In genomic region chr2:202375006-202375610, GRCh38 we compare ENCODE assay signal across 8 cellular contexts.
A peak's percentile ranks its signal among the peaks of the same experiment; 100 is the strongest.
DNase-seq lines count a peak whose midpoint lies in the region; ATAC-seq and TF ChIP-seq lines count a peak whose summit lies in the region.

No MANE protein-coding gene starts in this region.

- peaks cover 18% of the 10 kb centered on the region for H3K36me3 Mint-ChIP-seq in effector memory CD8-positive, alpha-beta T cell (ENCODE audit: insufficient read depth)
- H3K36me3 Mint-ChIP-seq in memory B cell: no peaks in the 10 kb centered on the region

- peak; percentile 21 for DNase-seq in GM10248 (ENCODE audit: extremely low spot score)
- DNase-seq in NCI-H2171 (lab: John Stamatoyannopoulos, UW): peak; percentile 48
- peak; percentile 71 for DNase-seq in activated CD8-positive, alpha-beta memory T cell treated with anti-CD3 and anti-CD28 coated beads for 24 hours
- DNase-seq in effector memory CD8-positive, alpha-beta T cell: peak; percentile 2 to 9 (median 9)
- peak in 1 of 2 donors; percentile 22 for DNase-seq in memory B cell (ENCODE audit: low spot score in 2 of 2)
- DNase-seq in stimulated activated CD4-positive, alpha-beta T cell treated with anti-CD3 and anti-CD28 coated beads, TNF-alpha, amount 100 ng/mL, for 24 hours (ENCODE audit: low read depth in 3 of 3): peak; percentile 9 to 57 (median 14)
- DNase-seq in NCI-H2029 treated with DMSO at 0.1 percent for 48 hours (lab: John Stamatoyannopoulos, UW): no peak

- H3K4me3 Mint-ChIP-seq in effector memory CD8-positive, alpha-beta T cell: peak overlapping the region; percentile 90 to 97
- H3K4me3 Mint-ChIP-seq in memory B cell: peak overlapping the region; percentile 96

- ATAC-seq in effector memory CD8-positive, alpha-beta T cell (replicated peaks): no peak
- ATAC-seq in memory B cell (ENCODE audit: low read depth) (no peak), GM19328 (IDR thresholded peaks at IDR 0.05; ENCODE audit: unreplicated experiment) (no peak)

- TF ChIP-seq CTCF in GM10248 (IDR thresholded peaks at IDR 0.05; ENCODE audit: control extremely low read depth, extremely low read depth, low read depth, missing control alignments): no peak

- H3K27me3 Mint-ChIP-seq in effector memory CD8-positive, alpha-beta T cell: no peaks in the 10 kb centered on the region
- no peaks in the 10 kb centered on the region for H3K27me3 Mint-ChIP-seq in memory B cell

- H3K9me3 Mint-ChIP-seq in effector memory CD8-positive, alpha-beta T cell: no peaks in the 10 kb centered on the region
- H3K9me3 Mint-ChIP-seq in memory B cell: no peaks in the 10 kb centered on the region

- H3K4me1 Mint-ChIP-seq in effector memory CD8-positive, alpha-beta T cell (ENCODE audit: low read depth in 2 of 2): peaks cover 12 to 32% of the 10 kb centered on the region in 2 donors
- peaks cover 21% of the 10 kb centered on the region for H3K4me1 Mint-ChIP-seq in memory B cell

- POLR2A ChIA-PET in GM10248 (lab: Yijun Ruan, JAX): interaction anchor here (0.6 kb wide), 1 partner anchor 86 kb away, joined by 3 read pairs; no protein-coding TSS in a partner anchor

- H3K27ac Mint-ChIP-seq in effector memory CD8-positive, alpha-beta T cell: peak overlapping the region; percentile 85 to 94
- peak overlapping the region; percentile 67 for H3K27ac Mint-ChIP-seq in memory B cell

- CTCF ChIA-PET in GM10248 (lab: Yijun Ruan, JAX): no interaction called here
